ENCODE assay signal across 8 cellular contexts in genomic region chr16:3004781-3005284, GRCh38. TPM values are rescaled to one million over a fixed set of nuclear protein-coding genes. Genes with fewer than 3 reads are reported as not detected.
DNase-seq lines count a peak whose midpoint lies in the region; ATAC-seq and TF ChIP-seq lines count a peak whose summit lies in the region.

No MANE protein-coding gene starts in this region.

- no peaks in the 10 kb centered on the region for H3K36me3 Mint-ChIP-seq in activated naive CD8-positive, alpha-beta T cell treated with anti-CD3 and anti-CD28 coated beads, Interleukin-2, amount 10 ng/mL, durations not matched to agents 7 days and 5 days
- no peaks in the 10 kb centered on the region for H3K36me3 Mint-ChIP-seq in mesothelial cell of epicardium

- no peak overlapping the region for H3K27ac Mint-ChIP-seq in activated naive CD8-positive, alpha-beta T cell treated with anti-CD3 and anti-CD28 coated beads, Interleukin-2, amount 10 ng/mL, durations not matched to agents 7 days and 5 days
- peak overlapping the region; percentile 92 for H3K27ac Mint-ChIP-seq in mesothelial cell of epicardium

- H3K4me1 Mint-ChIP-seq in activated naive CD8-positive, alpha-beta T cell treated with anti-CD3 and anti-CD28 coated beads, Interleukin-2, amount 10 ng/mL, durations not matched to agents 7 days and 5 days: peaks cover 21% of the 10 kb centered on the region
- H3K4me1 Mint-ChIP-seq in mesothelial cell of epicardium: peaks cover 41% of the 10 kb centered on the region

- H3K27me3 Mint-ChIP-seq in activated naive CD8-positive, alpha-beta T cell treated with anti-CD3 and anti-CD28 coated beads, Interleukin-2, amount 10 ng/mL, durations not matched to agents 7 days and 5 days: peaks cover 34% of the 10 kb centered on the region
- peaks cover 49% of the 10 kb centered on the region for H3K27me3 Mint-ChIP-seq in mesothelial cell of epicardium (ENCODE audit: low read depth)

- H3K9me3 Mint-ChIP-seq in activated naive CD8-positive, alpha-beta T cell treated with anti-CD3 and anti-CD28 coated beads, Interleukin-2, amount 10 ng/mL, durations not matched to agents 7 days and 5 days: no peaks in the 10 kb centered on the region
- H3K9me3 Mint-ChIP-seq in mesothelial cell of epicardium: no peaks in the 10 kb centered on the region

- DNase-seq in CD1c-positive myeloid dendritic cell (ENCODE audit: extremely low spot score) (peak; percentile 39), HK-2 (ENCODE audit: unreplicated experiment) (peak; percentile 48), mesothelial cell of epicardium (ENCODE audit: low spot score in 2 of 2, unreplicated experiment in 2 of 2) (no peak), globus pallidus (ENCODE audit: low spot score) (no peak)
- no peak for DNase-seq in activated naive CD8-positive, alpha-beta T cell treated with anti-CD3 and anti-CD28 coated beads, Interleukin-2, amount 10 ng/mL, durations not matched to agents 7 days and 5 days
- no peak for DNase-seq in activated CD8-positive, alpha-beta memory T cell treated with anti-CD3 and anti-CD28 coated beads, Interleukin-2, amount 50 U/mL, for 48 hours

- no peak for TF ChIP-seq CTCF in mesothelial cell of epicardium (IDR thresholded peaks at IDR 0.05; ENCODE audit: unreplicated experiment)

- ATAC-seq in activated naive CD8-positive, alpha-beta T cell treated with anti-CD3 and anti-CD28 coated beads, Interleukin-2, amount 10 ng/mL, durations not matched to agents 7 days and 5 days (ENCODE audit: low read depth): no peak
- ATAC-seq in HG02763 (IDR thresholded peaks at IDR 0.05; ENCODE audit: unreplicated experiment): no peak
- ATAC-seq in GM18517 (IDR thresholded peaks at IDR 0.05; ENCODE audit: unreplicated experiment): no peak

- POLR2A ChIA-PET in activated naive CD8-positive, alpha-beta T cell treated with anti-CD3 and anti-CD28 coated beads, Interleukin-2, amount 10 ng/mL, durations not matched to agents 7 days and 5 days (lab: Charles Lee): interaction anchor here (1.1 to 1.9 kb wide), 3 partner anchors 15 to 53 kb away, joined by 4 to 9 read pairs (median 8); partner anchors contain the start of genes PKMYT1 and TNFRSF12A

- H3K4me3 Mint-ChIP-seq in activated naive CD8-positive, alpha-beta T cell treated with anti-CD3 and anti-CD28 coated beads, Interleukin-2, amount 10 ng/mL, durations not matched to agents 7 days and 5 days: peak overlapping the region; percentile 76
- H3K4me3 Mint-ChIP-seq in mesothelial cell of epicardium: peak overlapping the region; percentile 72

RNA-seq across cellular contexts. Expression of gene CLDN9, which starts 7.9 kb away (rescaled TPM):
- total RNA-seq in activated naive CD8-positive, alpha-beta T cell treated with anti-CD3 and anti-CD28 coated beads, Interleukin-2, amount 10 ng/mL, durations not matched to agents 7 days and 5 days: not detected
- 5.4 to 5.7 TPM (median 5.4 TPM) in 3 replicates for total RNA-seq in mesothelial cell of epicardium

RNA-seq across cellular contexts. Expression of gene CLDN6, which starts 13.2 kb away (rescaled TPM):
- not detected for total RNA-seq in activated naive CD8-positive, alpha-beta T cell treated with anti-CD3 and anti-CD28 coated beads, Interleukin-2, amount 10 ng/mL, durations not matched to agents 7 days and 5 days
- total RNA-seq in mesothelial cell of epicardium: 257 to 267 TPM (median 260 TPM) in 3 replicates

RNA-seq across cellular contexts. Expression of gene TNFRSF12A, which starts 15.3 kb away (rescaled TPM):
- total RNA-seq in activated naive CD8-positive, alpha-beta T cell treated with anti-CD3 and anti-CD28 coated beads, Interleukin-2, amount 10 ng/mL, durations not matched to agents 7 days and 5 days: 1 to 10 TPM; 2.9 TPM
- total RNA-seq in mesothelial cell of epicardium: 44.6 to 45.5 TPM (median 45.1 TPM) in 3 replicates

RNA-seq across cellular contexts. Expression of gene HCFC1R1, which starts 18.9 kb away (rescaled TPM):
- 10 to 100 TPM; 38.1 to 42.6 TPM for total RNA-seq in activated naive CD8-positive, alpha-beta T cell treated with anti-CD3 and anti-CD28 coated beads, Interleukin-2, amount 10 ng/mL, durations not matched to agents 7 days and 5 days
- 64.0 to 68.5 TPM (median 65.7 TPM) in 3 replicates for total RNA-seq in mesothelial cell of epicardium

RNA-seq across cellular contexts. Expression of gene THOC6, which starts 19.0 kb away (rescaled TPM):
- 10 to 100 TPM; 36.3 to 36.9 TPM for total RNA-seq in activated naive CD8-positive, alpha-beta T cell treated with anti-CD3 and anti-CD28 coated beads, Interleukin-2, amount 10 ng/mL, durations not matched to agents 7 days and 5 days
- total RNA-seq in mesothelial cell of epicardium: 59.8 to 62.4 TPM (median 60.2 TPM) in 3 replicates

Comparison
In these comparisons a context has a peak if more than half of its experiments do, and no peak if none do; other contexts are left out.
1. DNase-seq: peak in CD1c-positive myeloid dendritic cell (single experiment) and HK-2 (single experiment); none in activated naive CD8-positive, alpha-beta T cell treated with anti-CD3 and anti-CD28 coated beads, Interleukin-2, amount 10 ng/mL, durations not matched to agents 7 days and 5 days (single experiment), mesothelial cell of epicardium (0 of 2), globus pallidus (single experiment) and activated CD8-positive, alpha-beta memory T cell treated with anti-CD3 and anti-CD28 coated beads, Interleukin-2, amount 50 U/mL, for 48 hours (single experiment).
2. RNA of gene CLDN6, which starts 13.2 kb away (total RNA-seq): 257 to 267 TPM in mesothelial cell of epicardium; not detected in activated naive CD8-positive, alpha-beta T cell treated with anti-CD3 and anti-CD28 coated beads, Interleukin-2, amount 10 ng/mL, durations not matched to agents 7 days and 5 days; every median in the first group is over 100 times any median in the second.
3. RNA of gene TNFRSF12A, which starts 15.3 kb away (total RNA-seq): 44.6 to 45.5 TPM in mesothelial cell of epicardium; 2.9 TPM in activated naive CD8-positive, alpha-beta T cell treated with anti-CD3 and anti-CD28 coated beads, Interleukin-2, amount 10 ng/mL, durations not matched to agents 7 days and 5 days; every median in the first group is over 10 times any median in the second.